ENCODE assay signal across 16 cellular contexts in the genomic region with DNA sequence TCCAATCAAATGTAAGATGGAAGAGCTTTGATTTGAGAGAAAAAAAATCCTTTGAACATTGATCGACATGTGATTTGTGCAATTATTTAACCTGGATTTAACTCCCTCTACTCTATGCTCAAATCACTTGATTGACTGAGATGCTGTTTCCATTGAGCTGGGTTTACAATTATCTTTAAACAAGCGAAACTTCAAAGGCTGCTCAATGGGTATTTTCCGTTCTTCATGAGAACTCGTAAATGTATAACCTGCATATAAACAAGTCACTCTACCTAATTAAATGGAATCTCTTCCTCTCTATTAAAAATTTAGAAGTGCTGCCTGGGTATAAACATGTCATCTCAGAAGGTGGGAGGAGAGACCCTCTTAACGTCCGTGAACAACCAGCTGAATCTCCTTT.
"Had no signal": no experiment of that assay in that cellular context is flagged by ENCODE, and none has a peak within 500 bp of the region (broad histone marks: within the 10 kb centered on the region; RNA-seq: fewer than 3 reads in every experiment).

No MANE protein-coding gene starts in this region.

- DNase-seq: activated CD4-positive, alpha-beta T cell treated with anti-CD3 and anti-CD28 coated beads for 4 hours; activated CD4-positive, alpha-beta T cell treated with anti-CD3 and anti-CD28 coated beads, Interleukin-2, amount 50 U/mL, for 4 hours; activated naive CD4-positive, alpha-beta T cell; activated T-cell treated with anti-CD3 and anti-CD28 coated beads for 4 hours; activated T-cell treated with anti-CD3 and anti-CD28 coated beads, Interleukin-2, amount 50 U/mL, for 72 hours; anterior cingulate cortex; dermis blood vessel endothelial cell; effector CD4-positive, alpha-beta T cell; foreskin keratinocyte; left lung; lower lobe of right lung; mesenchymal stem cell; naive thymus-derived CD8-positive, alpha-beta T cell; right lobe of liver; stimulated activated CD4-positive, alpha-beta T cell treated with anti-CD3 and anti-CD28 coated beads, Interleukin-2, amount 100 ng/mL, for 48 hours; stimulated activated naive CD4-positive, alpha-beta T cell treated with Interleukin-2 at 50 U/mL for 16 hours had no signal

- ATAC-seq: activated T-cell treated with anti-CD3 and anti-CD28 coated beads, Interleukin-2, amount 50 U/mL, for 72 hours; foreskin keratinocyte; left lung; lower lobe of right lung; naive thymus-derived CD8-positive, alpha-beta T cell; right lobe of liver had no signal
